31 cellular contexts compared by ENCODE assay signal in genomic region chr2:85909005-85909404, GRCh38.
"Had no signal": no experiment of that assay in that cellular context is flagged by ENCODE, and none has a peak within 500 bp of the region (broad histone marks: within the 10 kb centered on the region; RNA-seq: fewer than 3 reads in every experiment).

No MANE protein-coding gene starts in this region.

- H3K36me3 ChIP-seq: ascending aorta, heart left ventricle, left lung, lower lobe of right lung, pancreas, prostate gland, sigmoid colon, tibial artery had no signal

- H3K4me3 ChIP-seq: ascending aorta, heart left ventricle, left lung, lower lobe of right lung, mucosa of descending colon, pancreas, prostate gland, sigmoid colon, tibial artery had no signal

- H3K4me1 ChIP-seq: pancreas, prostate gland had no signal

- H3K27me3 Mint-ChIP-seq: activated B cell treated with CpG ODN at 0.5 μM for 24 hours; activated CD4-positive, alpha-beta T cell treated with anti-CD3 and anti-CD28 coated beads for 36 hours; activated naive CD8-positive, alpha-beta T cell treated with anti-CD3 and anti-CD28 coated beads for 36 hours; natural killer cell treated with Interleukin-12 subunit alpha and Interleukin-12 subunit beta and Interleukin-15 and Interleukin-18, amount 100 ng/mL, for 72 hours; stimulated activated naive CD8-positive, alpha-beta T cell treated with anti-CD3 and anti-CD28 coated beads, Interleukin-15, Interleukin-2, amounts not matched to agents 100 ng/mL and 50 ng/mL, for 24 hours; T-cell had no signal

- H3K27me3 ChIP-seq: ascending aorta, heart left ventricle, left lung, pancreas, sigmoid colon, tibial artery had no signal

- H3K9me3 Mint-ChIP-seq: activated B cell treated with CpG ODN at 0.5 μM for 24 hours; activated naive CD8-positive, alpha-beta T cell treated with anti-CD3 and anti-CD28 coated beads for 36 hours; brain; natural killer cell treated with Interleukin-12 subunit alpha and Interleukin-12 subunit beta and Interleukin-15 and Interleukin-18, amount 100 ng/mL, for 72 hours; stimulated activated effector memory CD8-positive, alpha-beta T cell treated with anti-CD3 and anti-CD28 coated beads, Interleukin-12 subunit alpha, Interleukin-12 subunit beta, amount 100 ng/mL, for 72 hours; stimulated activated naive CD8-positive, alpha-beta T cell treated with anti-CD3 and anti-CD28 coated beads, Interleukin-15, Interleukin-2, amounts not matched to agents 100 ng/mL and 50 ng/mL, for 24 hours; T-cell; T-helper 2 cell treated with Interferon-gamma antibody and Interleukin-4, amounts not matched to agents 5 μg/mL and 100 μg/mL, for 36 hours had no signal

- H3K4me3 Mint-ChIP-seq: activated B cell treated with CpG ODN at 0.5 μM for 24 hours; activated CD4-positive, alpha-beta T cell treated with anti-CD3 and anti-CD28 coated beads for 36 hours; activated naive CD8-positive, alpha-beta T cell treated with anti-CD3 and anti-CD28 coated beads for 36 hours; brain; natural killer cell treated with Interleukin-12 subunit alpha and Interleukin-12 subunit beta and Interleukin-15 and Interleukin-18, amount 100 ng/mL, for 72 hours; stimulated activated effector memory CD8-positive, alpha-beta T cell treated with anti-CD3 and anti-CD28 coated beads, Interleukin-12 subunit alpha, Interleukin-12 subunit beta, amount 100 ng/mL, for 72 hours; stimulated activated naive CD8-positive, alpha-beta T cell treated with anti-CD3 and anti-CD28 coated beads, Interleukin-15, Interleukin-2, amounts not matched to agents 100 ng/mL and 50 ng/mL, for 24 hours; T-cell; T-helper 2 cell treated with Interferon-gamma antibody and Interleukin-4, amounts not matched to agents 5 μg/mL and 100 μg/mL, for 36 hours had no signal

- H3K27ac ChIP-seq: ascending aorta, heart left ventricle, left lung, lower lobe of right lung, pancreas, prostate gland, sigmoid colon, tibial artery had no signal

- ATAC-seq: activated CD4-positive, alpha-beta T cell treated with anti-CD3 and anti-CD28 coated beads for 36 hours; heart left ventricle; left lung; lower lobe of right lung; mucosa of descending colon; natural killer cell treated with Interleukin-12 subunit alpha and Interleukin-12 subunit beta and Interleukin-15 and Interleukin-18, amount 100 ng/mL, for 72 hours; stimulated activated effector memory CD8-positive, alpha-beta T cell treated with anti-CD3 and anti-CD28 coated beads, Interleukin-12 subunit alpha, Interleukin-12 subunit beta, amount 100 ng/mL, for 72 hours; T-cell had no signal

- H3K36me3 Mint-ChIP-seq: activated naive CD8-positive, alpha-beta T cell treated with anti-CD3 and anti-CD28 coated beads for 36 hours; brain; natural killer cell treated with Interleukin-12 subunit alpha and Interleukin-12 subunit beta and Interleukin-15 and Interleukin-18, amount 100 ng/mL, for 72 hours; stimulated activated effector memory CD8-positive, alpha-beta T cell treated with anti-CD3 and anti-CD28 coated beads, Interleukin-12 subunit alpha, Interleukin-12 subunit beta, amount 100 ng/mL, for 72 hours; T-cell had no signal

- H3K9me3 ChIP-seq: ascending aorta, heart left ventricle, left lung, lower lobe of right lung, mucosa of descending colon, pancreas, prostate gland, sigmoid colon, tibial artery had no signal

- FAIRE-seq: pancreas, small intestine had no signal

- H3K4me1 Mint-ChIP-seq: T-cell had no signal

- H3K27ac Mint-ChIP-seq: activated B cell treated with CpG ODN at 0.5 μM for 24 hours; activated CD4-positive, alpha-beta T cell treated with anti-CD3 and anti-CD28 coated beads for 36 hours; activated naive CD8-positive, alpha-beta T cell treated with anti-CD3 and anti-CD28 coated beads for 36 hours; natural killer cell treated with Interleukin-12 subunit alpha and Interleukin-12 subunit beta and Interleukin-15 and Interleukin-18, amount 100 ng/mL, for 72 hours; stimulated activated effector memory CD8-positive, alpha-beta T cell treated with anti-CD3 and anti-CD28 coated beads, Interleukin-12 subunit alpha, Interleukin-12 subunit beta, amount 100 ng/mL, for 72 hours; stimulated activated naive CD8-positive, alpha-beta T cell treated with anti-CD3 and anti-CD28 coated beads, Interleukin-15, Interleukin-2, amounts not matched to agents 100 ng/mL and 50 ng/mL, for 24 hours; T-cell; T-helper 2 cell treated with Interferon-gamma antibody and Interleukin-4, amounts not matched to agents 5 μg/mL and 100 μg/mL, for 36 hours had no signal

- DNase-seq: activated B cell treated with CpG ODN at 0.5 μM for 24 hours; activated CD4-positive, alpha-beta T cell treated with anti-CD3 and anti-CD28 coated beads for 36 hours; activated CD4-positive, alpha-beta T cell treated with anti-CD3 and anti-CD28 coated beads, Interleukin-2, amount 50 U/mL, for 4 hours; activated effector memory CD4-positive, alpha-beta T cell treated with Interleukin-2 at 50 U/mL for 16 hours; activated naive CD4-positive, alpha-beta T cell treated with Interleukin-2 at 50 U/mL for 16 hours; activated naive CD8-positive, alpha-beta T cell treated with anti-CD3 and anti-CD28 coated beads for 36 hours; activated T-cell treated with anti-CD3 and anti-CD28 coated beads for 4 hours; central memory CD4-positive, alpha-beta T cell; dermis blood vessel endothelial cell; effector memory CD4-positive, alpha-beta T cell; foreskin fibroblast; heart left ventricle; hypothalamus; kidney glomerular epithelial cell; left lung; lower lobe of right lung; mucosa of descending colon; pancreas; retina; sigmoid colon; small intestine; stimulated activated CD4-positive, alpha-beta T cell treated with anti-CD3 and anti-CD28 coated beads, Interleukin-4, amount 100 ng/mL, for 24 hours; T-cell; tibial artery had no signal
